ENCODE assay signal across 14 cellular contexts in genomic region chr9:136614967-136615623, GRCh38. TPM values are rescaled to one million over a fixed set of nuclear protein-coding genes. Genes with fewer than 3 reads are reported as not detected.
DNase-seq lines count a peak whose midpoint lies in the region; ATAC-seq and TF ChIP-seq lines count a peak whose summit lies in the region.
"Had no signal": no experiment of that assay in that cellular context is flagged by ENCODE, and none has a peak within 500 bp of the region (broad histone marks: within the 10 kb centered on the region; RNA-seq: fewer than 3 reads in every experiment).

No MANE protein-coding gene starts in this region.

- no peak overlapping the region for H3K4me3 Mint-ChIP-seq in natural killer cell
- H3K4me3 Mint-ChIP-seq in natural killer cell treated with Interleukin-12 subunit alpha and Interleukin-12 subunit beta and Interleukin-15 and Interleukin-18, amount 100 ng/mL, for 72 hours = no peak overlapping the region
- H3K4me3 Mint-ChIP-seq: activated CD4-positive, alpha-beta T cell treated with anti-CD3 and anti-CD28 coated beads, Interleukin-2, amount 10 ng/mL, durations not matched to agents 7 days and 5 days; B cell had no signal

- H3K4me1 ChIP-seq in colonic mucosa = peaks cover 12% of the 10 kb centered on the region
- peaks cover 37% of the 10 kb centered on the region for H3K4me1 ChIP-seq in mucosa of descending colon (ENCODE audit: low read depth)
- peaks cover 35% of the 10 kb centered on the region for H3K4me1 ChIP-seq in suprapubic skin
- H3K4me1 ChIP-seq in effector memory CD4-positive, alpha-beta T cell (ENCODE audit: control insufficient read depth, insufficient read depth, low read length, poor library complexity, severe bottlenecking) = no peaks in the 10 kb centered on the region

- DNase-seq in natural killer cell = no peak
- DNase-seq in natural killer cell treated with Interleukin-12 subunit alpha and Interleukin-12 subunit beta and Interleukin-15 and Interleukin-18, amount 100 ng/mL, for 72 hours (ENCODE audit: low spot score) = no peak
- peak; percentile 76 for DNase-seq in colonic mucosa
- peak; percentile 65 to 77 (median 75) for DNase-seq in mucosa of descending colon
- no peak for DNase-seq in activated naive CD4-positive, alpha-beta T cell treated with anti-CD3 and anti-CD28 coated beads, Interleukin-2, amount 50 U/mL, for 72 hours (ENCODE audit: low spot score in 2 of 2)
- DNase-seq in suprapubic skin (ENCODE audit: low spot score in 2 of 2) = no peak
- no peak for DNase-seq in effector memory CD4-positive, alpha-beta T cell
- DNase-seq: activated CD4-positive, alpha-beta T cell treated with anti-CD3 and anti-CD28 coated beads, Interleukin-2, amount 10 ng/mL, durations not matched to agents 7 days and 5 days; activated gamma-delta T cell treated with Interleukin-2 at 50 U/mL for 16 hours; KBM-7; NCI-H226; stimulated activated naive CD4-positive, alpha-beta T cell had no signal

- no peaks in the 10 kb centered on the region for H3K9me3 Mint-ChIP-seq in natural killer cell
- no peaks in the 10 kb centered on the region for H3K9me3 Mint-ChIP-seq in natural killer cell treated with Interleukin-12 subunit alpha and Interleukin-12 subunit beta and Interleukin-15 and Interleukin-18, amount 100 ng/mL, for 72 hours
- H3K9me3 Mint-ChIP-seq in activated naive CD4-positive, alpha-beta T cell treated with anti-CD3 and anti-CD28 coated beads, Interleukin-2, amount 50 U/mL, for 72 hours = no peaks in the 10 kb centered on the region
- H3K9me3 Mint-ChIP-seq: activated CD4-positive, alpha-beta T cell treated with anti-CD3 and anti-CD28 coated beads, Interleukin-2, amount 10 ng/mL, durations not matched to agents 7 days and 5 days had no signal

- whole genome bisulfite sequencing in suprapubic skin = 48% methylated on average over 4 of the region's 25 CpGs

- peak overlapping the region; percentile 7 for H3K27ac ChIP-seq in colonic mucosa
- H3K27ac ChIP-seq in suprapubic skin = no peak overlapping the region
- no peak overlapping the region for H3K27ac ChIP-seq in effector memory CD4-positive, alpha-beta T cell (ENCODE audit: insufficient read depth, low read length, poor library complexity, severe bottlenecking)

- H3K4me1 Mint-ChIP-seq in natural killer cell = peaks cover 44 to 50% of the 10 kb centered on the region in 2 donors
- H3K4me1 Mint-ChIP-seq in natural killer cell treated with Interleukin-12 subunit alpha and Interleukin-12 subunit beta and Interleukin-15 and Interleukin-18, amount 100 ng/mL, for 72 hours (ENCODE audit: low read depth in 2 of 2) = peaks cover 28 to 36% of the 10 kb centered on the region in 2 donors

- H3K27me3 Mint-ChIP-seq in natural killer cell (ENCODE audit: low read depth in 2 of 2) = no peaks in the 10 kb centered on the region
- no peaks in the 10 kb centered on the region for H3K27me3 Mint-ChIP-seq in natural killer cell treated with Interleukin-12 subunit alpha and Interleukin-12 subunit beta and Interleukin-15 and Interleukin-18, amount 100 ng/mL, for 72 hours
- H3K27me3 Mint-ChIP-seq: activated CD4-positive, alpha-beta T cell treated with anti-CD3 and anti-CD28 coated beads, Interleukin-2, amount 10 ng/mL, durations not matched to agents 7 days and 5 days; B cell had no signal

- H3K9me3 ChIP-seq in colonic mucosa (no peaks in the 10 kb centered on the region), mucosa of descending colon (no peaks in the 10 kb centered on the region), suprapubic skin (no peaks in the 10 kb centered on the region)
- H3K9me3 ChIP-seq in effector memory CD4-positive, alpha-beta T cell (ENCODE audit: control insufficient read depth, low read length) = no peaks in the 10 kb centered on the region

- no peaks in the 10 kb centered on the region for H3K36me3 Mint-ChIP-seq in natural killer cell
- H3K36me3 Mint-ChIP-seq in natural killer cell treated with Interleukin-12 subunit alpha and Interleukin-12 subunit beta and Interleukin-15 and Interleukin-18, amount 100 ng/mL, for 72 hours = no peaks in the 10 kb centered on the region
- H3K36me3 Mint-ChIP-seq in activated naive CD4-positive, alpha-beta T cell treated with anti-CD3 and anti-CD28 coated beads, Interleukin-2, amount 50 U/mL, for 72 hours = no peaks in the 10 kb centered on the region

- H3K36me3 ChIP-seq in colonic mucosa (no peaks in the 10 kb centered on the region), mucosa of descending colon (ENCODE audit: low read depth) (no peaks in the 10 kb centered on the region), suprapubic skin (no peaks in the 10 kb centered on the region)
- no peaks in the 10 kb centered on the region for H3K36me3 ChIP-seq in effector memory CD4-positive, alpha-beta T cell (ENCODE audit: control insufficient read depth, insufficient read depth, low read length)

- TF ChIP-seq CTCF in natural killer cell (IDR thresholded peaks at IDR 0.05) = no peak
- TF ChIP-seq CTCF in colonic mucosa (IDR thresholded peaks at IDR 0.05) = no peak
- no peak for TF ChIP-seq CTCF in mucosa of descending colon (IDR thresholded peaks at IDR 0.05)
- no peak for TF ChIP-seq CTCF in suprapubic skin (IDR thresholded peaks at IDR 0.05)

- H3K27me3 ChIP-seq in colonic mucosa (no peaks in the 10 kb centered on the region), suprapubic skin (peaks cover 3% of the 10 kb centered on the region)
- H3K27me3 ChIP-seq in effector memory CD4-positive, alpha-beta T cell (replicated peaks; ENCODE audit: control insufficient read depth, insufficient read depth, low read length, poor library complexity, severe bottlenecking) = no peaks in the 10 kb centered on the region

- H3K9ac ChIP-seq in colonic mucosa (ENCODE audit: low read depth in 2 of 2, low read length in 2 of 2) = peak overlapping the region in 1 of 2 donors; percentile 12

- no peak for ATAC-seq in natural killer cell
- ATAC-seq in natural killer cell treated with Interleukin-12 subunit alpha and Interleukin-12 subunit beta and Interleukin-15 and Interleukin-18, amount 100 ng/mL, for 72 hours = no peak
- peak; percentile 60 for ATAC-seq in mucosa of descending colon
- no peak for ATAC-seq in activated naive CD4-positive, alpha-beta T cell treated with anti-CD3 and anti-CD28 coated beads, Interleukin-2, amount 50 U/mL, for 72 hours
- no peak for ATAC-seq in GM21576 (IDR thresholded peaks at IDR 0.05; ENCODE audit: unreplicated experiment)

- H3K4me3 ChIP-seq in colonic mucosa (no peak overlapping the region), mucosa of descending colon (no peak overlapping the region), suprapubic skin (no peak overlapping the region)
- H3K4me3 ChIP-seq in effector memory CD4-positive, alpha-beta T cell (ENCODE audit: insufficient read depth, low read depth, low read length, poor library complexity, severe bottlenecking) = no peak overlapping the region

- no peak for TF ChIP-seq POLR2A in suprapubic skin (IDR thresholded peaks at IDR 0.05)

- intact Hi-C loops in natural killer cell (cut with micrococcal nuclease) = loop anchor here (5.0 to 10.0 kb wide), 2 partner anchors 50 to 78 kb away; no protein-coding TSS in a partner anchor
- intact Hi-C loops in colonic mucosa (cut with DNase I) = no loop called here
- intact Hi-C loops in mucosa of descending colon (cut with DNase I, micrococcal nuclease) = no loop called here

- peak overlapping the region; percentile 84 to 89 for H3K27ac Mint-ChIP-seq in natural killer cell
- peak overlapping the region in 1 of 2 donors; percentile 69 for H3K27ac Mint-ChIP-seq in natural killer cell treated with Interleukin-12 subunit alpha and Interleukin-12 subunit beta and Interleukin-15 and Interleukin-18, amount 100 ng/mL, for 72 hours
- H3K27ac Mint-ChIP-seq in activated naive CD4-positive, alpha-beta T cell treated with anti-CD3 and anti-CD28 coated beads, Interleukin-2, amount 50 U/mL, for 72 hours = peak overlapping the region in 1 of 2 donors; percentile 60
- H3K27ac Mint-ChIP-seq: activated CD4-positive, alpha-beta T cell treated with anti-CD3 and anti-CD28 coated beads, Interleukin-2, amount 10 ng/mL, durations not matched to agents 7 days and 5 days; B cell had no signal

- TF ChIP-seq EP300 in suprapubic skin (IDR thresholded peaks at IDR 0.05) = no peak

RNA-seq across cellular contexts. Expression of gene EGFL7, which starts 47.6 kb away (rescaled TPM):
- total RNA-seq in natural killer cell = under 1 TPM; 0.28 to 0.47 (median 0.29) TPM
- under 1 TPM; 0.36 to 0.52 TPM for total RNA-seq in natural killer cell treated with Interleukin-12 subunit alpha and Interleukin-12 subunit beta and Interleukin-15 and Interleukin-18, amount 100 ng/mL, for 72 hours
- 10 to 100 TPM; 17.3 to 28.4 TPM for total RNA-seq in colonic mucosa
- total RNA-seq in mucosa of descending colon = 10 to 100 TPM; 15.9 to 43.4 (median 18.9) TPM
- 1 to 10 TPM in 1 of 2 donors, under 1 TPM in 1; 0.61 to 1.6 TPM for total RNA-seq in activated naive CD4-positive, alpha-beta T cell treated with anti-CD3 and anti-CD28 coated beads, Interleukin-2, amount 50 U/mL, for 72 hours
- 10 to 100 TPM; 12.2 to 49.6 (median 28.6) TPM for total RNA-seq in suprapubic skin

Comparison
In these comparisons a context has a peak if more than half of its experiments do, and no peak if none do; other contexts are left out.
1. DNase-seq: peak in colonic mucosa (single experiment) and mucosa of descending colon (3 of 3); none in natural killer cell (single experiment), natural killer cell treated with Interleukin-12 subunit alpha and Interleukin-12 subunit beta and Interleukin-15 and Interleukin-18, amount 100 ng/mL, for 72 hours (single experiment), activated naive CD4-positive, alpha-beta T cell treated with anti-CD3 and anti-CD28 coated beads, Interleukin-2, amount 50 U/mL, for 72 hours (0 of 2), suprapubic skin (0 of 2) and effector memory CD4-positive, alpha-beta T cell (0 of 3).
2. RNA of gene EGFL7, which starts 47.6 kb away (total RNA-seq): 12.2 to 49.6 TPM in suprapubic skin, 17.3 to 28.4 TPM in colonic mucosa and 15.9 to 43.4 TPM in mucosa of descending colon; 0.61 to 1.6 TPM in activated naive CD4-positive, alpha-beta T cell treated with anti-CD3 and anti-CD28 coated beads, Interleukin-2, amount 50 U/mL, for 72 hours, 0.36 to 0.52 TPM in natural killer cell treated with Interleukin-12 subunit alpha and Interleukin-12 subunit beta and Interleukin-15 and Interleukin-18, amount 100 ng/mL, for 72 hours and 0.28 to 0.47 TPM in natural killer cell; every median in the first group is over 4 times any median in the second.